In genomic region chr17:50218071-50218759, GRCh38 we compare ENCODE assay signal across 13 cellular contexts. TPM values are rescaled to one million over a fixed set of nuclear protein-coding genes. Genes with fewer than 3 reads are reported as not detected.
DNase-seq lines count a peak whose midpoint lies in the region; ATAC-seq and TF ChIP-seq lines count a peak whose summit lies in the region.
"Had no signal": no experiment of that assay in that cellular context is flagged by ENCODE, and none has a peak within 500 bp of the region (broad histone marks: within the 10 kb centered on the region; RNA-seq: fewer than 3 reads in every experiment).

No MANE protein-coding gene starts in this region.

- H3K4me1 ChIP-seq in RWPE2 (ENCODE audit: insufficient read depth, poor library complexity, severe bottlenecking) (peaks cover 39% of the 10 kb centered on the region), esophagus muscularis mucosa (peaks cover 32 to 74% (median 65%) of the 10 kb centered on the region in 4 donors), muscle layer of colon (ENCODE audit: insufficient read depth, low read length) (peaks cover 32% of the 10 kb centered on the region), thyroid gland (peaks cover 21 to 42% of the 10 kb centered on the region in 2 donors)

- H3K9me3 ChIP-seq in RWPE2 (ENCODE audit: severe bottlenecking) (no peaks in the 10 kb centered on the region), esophagus muscularis mucosa (no peaks in the 10 kb centered on the region), muscle layer of colon (ENCODE audit: low read length) (no peaks in the 10 kb centered on the region), thyroid gland (no peaks in the 10 kb centered on the region)

- no peak for TF ChIP-seq EP300 in esophagus muscularis mucosa (IDR thresholded peaks at IDR 0.05)

- peak overlapping the region; percentile 94 for H3K27ac ChIP-seq in RWPE2 (ENCODE audit: poor library complexity, severe bottlenecking)
- peak overlapping the region; percentile 67 to 75 (median 68) for H3K27ac ChIP-seq in esophagus muscularis mucosa (replicated peaks in 1 of 4)
- H3K27ac ChIP-seq in muscle layer of colon (ENCODE audit: low read depth, low read length): peak overlapping the region; percentile 31
- H3K27ac ChIP-seq in thyroid gland: peak overlapping the region in 2 of 3 donors; percentile 32 to 60
- H3K27ac ChIP-seq: KMS-11 had no signal

- no peak for DNase-seq in RWPE2 (ENCODE audit: low spot score)
- DNase-seq in esophagus muscularis mucosa (ENCODE audit: extremely low spot score): no peak
- no peak for DNase-seq in thyroid gland
- no peak for DNase-seq in dermis blood vessel endothelial cell
- no peak for DNase-seq in cortex of kidney (lab: John Stamatoyannopoulos, UW)
- DNase-seq in activated CD4-positive, alpha-beta T cell treated with anti-CD3 and anti-CD28 coated beads, Interleukin-2, amount 50 U/mL, for 48 hours: no peak
- DNase-seq in nucleus accumbens (lab: John Stamatoyannopoulos, UW): no peak
- DNase-seq: activated CD4-positive, alpha-beta T cell treated with anti-CD3 and anti-CD28 coated beads for 4 hours; H7; NCI-H2227 treated with DMSO at 0.1 percent for 48 hours had no signal

- no peak overlapping the region for H3K9ac ChIP-seq in muscle layer of colon (ENCODE audit: low read length)
- H3K9ac ChIP-seq: KMS-11 had no signal

- intact Hi-C loops in esophagus muscularis mucosa (cut with DNase I): no loop called here
- intact Hi-C loops in thyroid gland (cut with DNase I): no loop called here

- WGBS in esophagus muscularis mucosa: 33% methylated on average over 3 of the region's 3 CpGs
- WGBS in thyroid gland, 2 donors: 65 to 73% methylated on average over 3 of the region's 3 CpGs

- H3K27me3 ChIP-seq in RWPE2 (ENCODE audit: insufficient read depth, poor library complexity, severe bottlenecking) (no peaks in the 10 kb centered on the region), esophagus muscularis mucosa (no peaks in the 10 kb centered on the region), muscle layer of colon (ENCODE audit: control insufficient read depth in 1 of 2, insufficient read depth in 2 of 2, low read length in 2 of 2) (no peaks in the 10 kb centered on the region), thyroid gland (no peaks in the 10 kb centered on the region)

- no peak overlapping the region for H3K4me3 ChIP-seq in RWPE2 (ENCODE audit: severe bottlenecking)
- no peak overlapping the region for H3K4me3 ChIP-seq in esophagus muscularis mucosa
- no peak overlapping the region for H3K4me3 ChIP-seq in muscle layer of colon (ENCODE audit: low read depth in 1 of 2, low read length in 2 of 2)
- no peak overlapping the region for H3K4me3 ChIP-seq in thyroid gland (replicated peaks in 1 of 3)

- no peak for TF ChIP-seq CTCF in RWPE2 (IDR thresholded peaks at IDR 0.05; ENCODE audit: poor library complexity, severe bottlenecking)
- TF ChIP-seq CTCF in esophagus muscularis mucosa (IDR thresholded peaks at IDR 0.05): no peak
- TF ChIP-seq CTCF in thyroid gland (IDR thresholded peaks at IDR 0.05): no peak

- TF ChIP-seq POLR2A in esophagus muscularis mucosa (IDR thresholded peaks at IDR 0.05; ENCODE audit: low read depth) (no peak), thyroid gland (IDR thresholded peaks at IDR 0.05) (no peak)

- no peak for ATAC-seq in RWPE2 (ENCODE audit: low read depth)

- no peaks in the 10 kb centered on the region for H3K36me3 ChIP-seq in RWPE2 (ENCODE audit: low read depth)
- no peaks in the 10 kb centered on the region for H3K36me3 ChIP-seq in esophagus muscularis mucosa
- H3K36me3 ChIP-seq in muscle layer of colon (ENCODE audit: insufficient read depth, low read length): no peaks in the 10 kb centered on the region
- no peaks in the 10 kb centered on the region for H3K36me3 ChIP-seq in thyroid gland

RNA-seq across cellular contexts. Expression of gene COL1A1, which starts 16.8 kb away (rescaled TPM):
- total RNA-seq in esophagus muscularis mucosa (100 to 1,000 TPM in 1 of 4 donors, 10 to 100 TPM in 3; 20.7 to 123 (median 41.5) TPM), thyroid gland (10 to 100 TPM; 12.2 to 57.3 (median 18.5) TPM), dermis blood vessel endothelial cell (4.2 and 12.6 TPM in 2 replicates)

RNA-seq across cellular contexts. Expression of gene SGCA, which starts 52.4 kb away (rescaled TPM):
- 100 to 1,000 TPM in 1 of 4 donors, 10 to 100 TPM in 3; 72.7 to 145 (median 82.8) TPM for total RNA-seq in esophagus muscularis mucosa
- total RNA-seq in thyroid gland: 1 to 10 TPM in 1 of 4 donors, not detected in 3; 2.0 TPM
- not detected in 2 replicates for total RNA-seq in dermis blood vessel endothelial cell
- total RNA-seq: dermis microvascular lymphatic vessel endothelial cell had no signal

RNA-seq across cellular contexts. Expression of gene TMEM92, which starts 56.1 kb away (rescaled TPM):
- total RNA-seq in esophagus muscularis mucosa (under 1 TPM in 1 of 4 donors, not detected in 3; 0.80 TPM), thyroid gland (not detected), dermis blood vessel endothelial cell (0.17 and 0.19 TPM in 2 replicates)
- total RNA-seq: dermis microvascular lymphatic vessel endothelial cell had no signal

Comparison
In these comparisons a context has a peak if more than half of its experiments do, and no peak if none do; other contexts are left out.
1. H3K27ac ChIP-seq: peak in every context shown above with its lines; median percentile 94 in RWPE2; 68 in esophagus muscularis mucosa; 46 in thyroid gland; 31 in muscle layer of colon.
2. RNA of gene SGCA, which starts 52.4 kb away (total RNA-seq): 72.7 to 145 TPM in esophagus muscularis mucosa; 2.0 TPM in thyroid gland and not detected in dermis blood vessel endothelial cell; every median in the first group is over 10 times any median in the second.